8 cellular contexts compared by ENCODE assay signal in the genomic region with DNA sequence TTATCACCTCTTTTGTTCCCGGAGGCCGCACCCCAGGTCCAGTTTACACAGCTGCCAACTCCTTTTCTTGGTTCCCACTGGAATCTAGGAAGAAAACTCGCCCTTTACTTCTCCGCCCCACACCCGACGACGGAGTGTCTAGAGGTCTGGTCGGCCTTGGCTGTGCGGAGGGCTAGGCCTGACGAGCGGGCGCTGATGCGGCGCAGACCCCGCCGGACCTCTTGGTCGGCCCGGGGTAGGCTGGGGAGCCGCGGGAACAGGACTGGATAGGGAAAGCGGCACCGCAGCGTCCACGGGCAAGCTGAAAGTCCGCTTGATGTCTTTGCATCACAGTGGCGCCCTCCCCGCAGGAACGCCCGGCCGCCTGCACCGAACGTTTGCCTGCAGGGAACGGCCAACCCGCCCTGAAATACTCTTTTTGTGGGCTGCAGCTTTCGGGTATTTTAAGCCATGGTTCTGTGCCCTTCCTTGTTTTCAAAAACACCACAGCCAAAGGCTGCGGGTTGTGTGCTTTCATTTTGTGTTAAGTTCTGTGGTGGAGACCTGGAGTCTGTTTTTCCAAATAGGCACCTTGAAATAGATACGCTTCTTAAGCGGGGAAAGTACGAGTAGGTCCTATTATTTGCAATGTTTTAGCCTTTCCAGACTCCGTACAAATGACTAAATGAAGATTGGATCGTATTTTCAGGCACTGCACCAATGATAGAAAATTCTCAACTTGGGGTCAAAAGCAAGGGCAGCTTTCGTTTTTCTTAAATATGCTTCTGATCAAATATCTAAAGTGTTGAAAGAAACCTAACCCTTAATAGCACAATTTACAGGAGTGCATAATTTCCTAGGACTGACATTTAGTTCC. TPM values are rescaled to one million over a fixed set of nuclear protein-coding genes. Genes with fewer than 3 reads are reported as not detected.
DNase-seq lines count a peak whose midpoint lies in the region; ATAC-seq and TF ChIP-seq lines count a peak whose summit lies in the region.

No MANE protein-coding gene starts in this region.

- DNase-seq in NCI-H1436 (lab: John Stamatoyannopoulos, UW) (peak; percentile 62), NCI-H1436 treated with DMSO at 0.1 percent for 48 hours (lab: John Stamatoyannopoulos, UW) (no peak), NCI-H1092 treated with DMSO at 0.1 percent for 48 hours (lab: John Stamatoyannopoulos, UW) (peak; percentile 87), lung (ENCODE audit: low spot score) (peak; percentile 64)
- peak; percentile 65 for DNase-seq in activated CD4-positive, alpha-beta T cell treated with anti-CD3 and anti-CD28 coated beads for 36 hours
- peak; percentile 33 for DNase-seq in effector CD4-positive, alpha-beta T cell
- DNase-seq in stimulated activated CD8-positive, alpha-beta memory T cell treated with anti-CD3 and anti-CD28 coated beads, Interleukin-2, amount 100 ng/mL, for 1 hour (ENCODE audit: low read depth in 2 of 2), result peak; percentile 6 to 22

- whole genome bisulfite sequencing in lung, 2 donors, result 1% methylated on average over 38 to 42 of the region's 42 CpGs

- peak overlapping the region; percentile 100 for H3K4me3 Mint-ChIP-seq in activated CD4-positive, alpha-beta T cell treated with anti-CD3 and anti-CD28 coated beads for 36 hours

- POLR2A ChIA-PET in activated CD4-positive, alpha-beta T cell treated with anti-CD3 and anti-CD28 coated beads for 36 hours (lab: Charles Lee), result interaction anchor here (0.5 to 3.1 kb wide), 7 partner anchors 11 to 1007 kb away, joined by 3 to 61 read pairs (median 9); partner anchors contain the start of gene EIF4G2

- no peaks in the 10 kb centered on the region for H3K27me3 Mint-ChIP-seq in activated CD4-positive, alpha-beta T cell treated with anti-CD3 and anti-CD28 coated beads for 36 hours

- ATAC-seq in HG02588 (IDR thresholded peaks at IDR 0.05; ENCODE audit: unreplicated experiment) (peak; percentile 27), lung (ENCODE audit: insufficient read depth, low FRiP score) (peak; percentile 17)
- peak; percentile 13 for ATAC-seq in activated CD4-positive, alpha-beta T cell treated with anti-CD3 and anti-CD28 coated beads for 36 hours

- H3K27me3 ChIP-seq in lung (ENCODE audit: control insufficient read depth, insufficient read depth), result no peaks in the 10 kb centered on the region

- peak overlapping the region; percentile 69 for H3K4me3 ChIP-seq in lung

- H3K27ac Mint-ChIP-seq in activated CD4-positive, alpha-beta T cell treated with anti-CD3 and anti-CD28 coated beads for 36 hours, result peak overlapping the region; percentile 100

- H3K36me3 Mint-ChIP-seq in activated CD4-positive, alpha-beta T cell treated with anti-CD3 and anti-CD28 coated beads for 36 hours (ENCODE audit: low read depth), result peaks cover 33% of the 10 kb centered on the region

- H3K36me3 ChIP-seq in lung (ENCODE audit: control insufficient read depth in 2 of 2, insufficient read depth in 2 of 2, low read length in 2 of 2), result peaks cover 1 to 12% of the 10 kb centered on the region in 2 donors

- peak overlapping the region; percentile 99 for H3K27ac ChIP-seq in lung (ENCODE audit: low read depth in 1 of 2, low read length in 1 of 2)

- H3K4me1 ChIP-seq in lung (ENCODE audit: control insufficient read depth in 2 of 2, insufficient read depth in 2 of 2, low read length in 2 of 2), result peaks cover 0 to 5% of the 10 kb centered on the region in 2 donors

- H3K9me3 Mint-ChIP-seq in activated CD4-positive, alpha-beta T cell treated with anti-CD3 and anti-CD28 coated beads for 36 hours (ENCODE audit: low read depth), result no peaks in the 10 kb centered on the region

- TF ChIP-seq CTCF in lung (IDR thresholded peaks at IDR 0.05; ENCODE audit: control extremely low read depth, extremely low read depth), result no peak

- peaks cover 38% of the 10 kb centered on the region for H3K4me1 Mint-ChIP-seq in activated CD4-positive, alpha-beta T cell treated with anti-CD3 and anti-CD28 coated beads for 36 hours

- CTCF ChIA-PET in activated CD4-positive, alpha-beta T cell treated with anti-CD3 and anti-CD28 coated beads for 36 hours (lab: Charles Lee), result interaction anchor here (0.5 to 4.1 kb wide), 14 partner anchors 10 to 196 kb away, joined by 3 to 23 read pairs (median 4); partner anchors contain the start of gene EIF4G2

- intact Hi-C loops in activated CD4-positive, alpha-beta T cell treated with anti-CD3 and anti-CD28 coated beads for 36 hours (cut with DNase I, micrococcal nuclease), result loop anchor here (1.0 to 10.0 kb wide), 11 partner anchors 20 to 984 kb away; partner anchors contain the start of genes AMPD3 (in 2 of the 2), CTR9 (in 2 of the 2), USP47 (in 2 of the 2) and ADM (in 1 of the 2)

- H3K9me3 ChIP-seq in lung (ENCODE audit: control insufficient read depth in 2 of 2, insufficient read depth in 1 of 2, low read length in 1 of 2), result no peaks in the 10 kb centered on the region

RNA-seq across cellular contexts. Expression of gene ZBED5, which starts 0.9 kb away (rescaled TPM):
- 10 to 100 TPM; 34.1 to 44.3 TPM for total RNA-seq in activated CD4-positive, alpha-beta T cell treated with anti-CD3 and anti-CD28 coated beads for 36 hours
- total RNA-seq in lung, result 10 to 100 TPM; 39.0 to 57.9 TPM
- polyA plus RNA-seq in lung, result 10 to 100 TPM; 18.0 to 40.8 TPM

RNA-seq across cellular contexts. Expression of gene EIF4G2, which starts 50.0 kb away (rescaled TPM):
- 1,000 to 10,000 TPM in 1 of 2 experiments, 100 to 1,000 TPM in 1; 953 to 1,693 TPM for total RNA-seq in activated CD4-positive, alpha-beta T cell treated with anti-CD3 and anti-CD28 coated beads for 36 hours
- 100 to 1,000 TPM; 750 to 932 TPM for total RNA-seq in lung
- 100 to 1,000 TPM; 189 to 325 TPM for polyA plus RNA-seq in lung
